ENCODE assay signal across 8 cellular contexts in the genomic region with DNA sequence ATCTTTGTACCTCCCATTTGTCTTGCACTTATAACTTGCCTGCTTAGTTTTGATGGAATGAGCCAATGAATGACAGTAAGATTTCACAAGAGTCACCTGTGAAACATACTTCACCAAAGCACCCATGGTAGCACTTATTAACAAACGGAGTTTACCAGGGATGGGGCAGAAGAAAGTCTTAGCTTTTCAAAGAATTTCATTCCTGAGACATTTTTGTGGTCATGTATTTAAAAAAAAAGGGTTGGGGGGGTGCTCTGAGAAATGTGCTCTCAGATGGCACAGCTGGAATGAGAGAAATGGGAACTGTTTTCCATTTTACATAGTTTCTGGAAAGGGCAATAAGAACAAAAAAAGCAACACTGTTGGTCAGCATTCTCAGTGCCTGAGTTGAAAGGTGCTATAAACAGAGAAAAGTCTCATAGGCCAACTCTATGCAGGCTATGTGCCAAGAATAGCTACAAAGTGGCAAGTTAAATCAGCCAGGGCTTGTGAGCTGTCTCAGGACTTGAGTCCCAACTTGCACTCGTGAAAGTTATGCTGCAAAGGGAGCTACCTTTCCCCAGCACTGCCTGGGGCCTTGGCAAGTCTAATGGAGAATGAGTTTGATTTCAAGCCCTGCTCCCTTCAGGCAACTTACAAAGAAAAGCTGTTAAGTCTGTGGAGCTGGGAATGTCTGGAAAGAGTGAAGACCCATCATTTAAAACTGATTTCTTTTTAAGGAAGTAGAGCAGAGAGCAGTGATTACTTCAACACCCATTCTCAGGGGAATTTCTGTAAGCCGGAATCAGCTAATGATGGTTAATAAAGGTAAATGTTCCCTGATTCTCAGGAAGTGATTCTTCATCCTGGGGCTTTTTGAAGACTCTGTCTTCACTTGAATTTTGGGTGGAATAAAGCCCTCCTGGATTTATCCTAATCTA.
DNase-seq lines count a peak whose midpoint lies in the region; ATAC-seq and TF ChIP-seq lines count a peak whose summit lies in the region.

No MANE protein-coding gene starts in this region.

- DNase-seq in choroid plexus epithelial cell (ENCODE audit: low read depth), result peak; percentile 73
- DNase-seq in retinal pigment epithelial cell (ENCODE audit: low read depth), result peak; percentile 90
- DNase-seq in GM19238 (ENCODE audit: insufficient read length, low spot score), result no peak
- no peak for DNase-seq in NCI-H1048 (lab: John Stamatoyannopoulos, UW)
- no peak for DNase-seq in NCI-H82 (lab: John Stamatoyannopoulos, UW)
- DNase-seq in NCI-H82 treated with DMSO at 0.1 percent for 48 hours (lab: John Stamatoyannopoulos, UW; ENCODE audit: unreplicated experiment), result no peak

- ATAC-seq in GM18517 (IDR thresholded peaks at IDR 0.05; ENCODE audit: unreplicated experiment) (peak; percentile 42), HG03159 (IDR thresholded peaks at IDR 0.05; ENCODE audit: unreplicated experiment) (peak; percentile 43)

- H3K4me3 ChIP-seq in choroid plexus epithelial cell (ENCODE audit: low read depth, low read length) (no peak overlapping the region), retinal pigment epithelial cell (ENCODE audit: low read length) (no peak overlapping the region)

- TF ChIP-seq CTCF in choroid plexus epithelial cell (conservative IDR thresholded peaks at IDR 0.05; ENCODE audit: low read depth, low read length) (no peak), retinal pigment epithelial cell (conservative IDR thresholded peaks at IDR 0.05; ENCODE audit: low read depth, low read length) (no peak)

Comparison
In these comparisons a context has a peak if more than half of its experiments do, and no peak if none do; other contexts are left out.
1. DNase-seq: peak in choroid plexus epithelial cell (single experiment) and retinal pigment epithelial cell (single experiment); none in GM19238 (single experiment), NCI-H1048 (single experiment), NCI-H82 (single experiment) and NCI-H82 treated with DMSO at 0.1 percent for 48 hours (single experiment).